In the genomic region with DNA sequence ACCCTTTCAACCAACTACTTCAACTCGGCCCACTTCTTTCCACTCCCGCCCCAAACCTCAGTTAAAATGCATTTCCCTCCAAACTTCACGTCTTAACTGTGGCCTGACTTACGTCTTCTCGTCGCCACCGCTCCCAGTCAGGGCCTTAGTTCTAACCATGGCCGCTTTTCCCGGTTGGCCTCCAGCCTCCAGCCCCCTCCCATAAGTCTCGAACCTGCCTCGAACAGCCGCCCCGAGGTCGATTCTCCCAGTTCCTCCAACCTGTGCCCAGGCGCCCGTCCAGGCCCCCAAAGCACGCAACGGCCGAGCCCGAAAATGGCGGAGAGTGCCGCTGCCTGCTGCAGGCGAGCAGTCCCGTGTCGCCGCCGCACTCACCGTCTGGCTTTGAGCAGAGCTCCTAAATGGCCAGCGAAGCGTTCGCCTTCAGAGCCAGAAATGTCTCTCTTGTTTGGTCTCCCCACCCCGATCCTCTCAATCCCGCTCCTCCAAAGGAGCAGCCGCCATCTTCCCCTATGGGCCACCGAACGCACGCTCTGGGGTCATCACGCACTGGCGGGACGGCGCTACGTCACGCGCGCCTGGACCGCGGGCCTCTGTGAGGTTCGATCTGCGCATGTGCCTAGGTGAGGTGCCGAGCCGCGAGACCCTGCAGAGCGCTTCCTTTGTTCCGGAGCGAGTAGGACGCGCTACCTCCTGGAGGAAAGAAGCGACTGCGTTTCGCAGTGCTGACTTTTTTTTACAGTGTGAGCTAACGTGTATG, we compare ENCODE assay signal across 1 cellular context.
TF ChIP-seq lines count a peak whose summit lies in the region.

TSS of gene WDR33 (minus strand) at position 535 of the 760 bp plus-strand sequence. CDS start 40,190 bp downstream, outside the sequence.

TF ChIP-seq in HepG2, 621 proteins besides CTCF, POLR2A, EP300 and RAD21 (continued from another document and continues in another):
- TF ChIP-seq ATF6 (CRISPR knock-in tag; conservative IDR thresholded peaks at IDR 0.05) (peak; percentile 92; the same call in 1 of the 2 replicates), DR1 (CRISPR knock-in tag; IDR thresholded peaks at IDR 0.05) (peak; percentile 71; the same call in 1 of the 2 replicates), PHB2 (IDR thresholded peaks at IDR 0.05; ENCODE audit: partially characterized antibody) (no peak), RBFOX2 (IDR thresholded peaks at IDR 0.05; ENCODE audit: low read depth, low read length) (peak; percentile 98), KDM2A (CRISPR knock-in tag; IDR thresholded peaks at IDR 0.05; ENCODE audit: borderline replicate concordance, low read depth) (peak; percentile 99), ZNF441 (CRISPR knock-in tag; IDR thresholded peaks at IDR 0.05; ENCODE audit: borderline replicate concordance) (no peak; the same call in none of the 2 replicates), RBAK (CRISPR knock-in tag; IDR thresholded peaks at IDR 0.05) (peak; percentile 32; the same call in 1 of the 2 replicates), TRAFD1 (CRISPR knock-in tag; IDR thresholded peaks at IDR 0.05; ENCODE audit: borderline replicate concordance) (peak; percentile 66; the same call in 1 of the 2 replicates), ZNF619 (CRISPR knock-in tag; IDR thresholded peaks at IDR 0.05) (peak; percentile 91), ZNF350 (CRISPR knock-in tag; IDR thresholded peaks at IDR 0.05; ENCODE audit: borderline replicate concordance, low read depth) (peak; percentile 99), PAWR (CRISPR knock-in tag; IDR thresholded peaks at IDR 0.05; ENCODE audit: borderline replicate concordance) (peak; percentile 94; the same call in 1 of the 2 replicates), PAF1 (CRISPR knock-in tag; IDR thresholded peaks at IDR 0.05) (no peak), SRY (CRISPR knock-in tag; IDR thresholded peaks at IDR 0.05) (peak; percentile 77; the same call in 1 of the 2 replicates), SP4 (CRISPR knock-in tag; IDR thresholded peaks at IDR 0.05) (peak; percentile 46; the same call in 1 of the 2 replicates), KLF13 (CRISPR knock-in tag; IDR thresholded peaks at IDR 0.05) (peak; percentile 52; the same call in 1 of the 2 replicates), RBM39 (IDR thresholded peaks at IDR 0.05; ENCODE audit: low read depth, low read length, poor library complexity, severe bottlenecking) (peak; percentile 81), ZNF281 (CRISPR knock-in tag; IDR thresholded peaks at IDR 0.05; ENCODE audit: borderline replicate concordance) (peak; percentile 34), RFX3 (CRISPR knock-in tag; IDR thresholded peaks at IDR 0.05) (no peak), ZNF101 (CRISPR knock-in tag; IDR thresholded peaks at IDR 0.05; ENCODE audit: borderline replicate concordance, low read depth) (no peak), TIGD3 (CRISPR knock-in tag; IDR thresholded peaks at IDR 0.05; ENCODE audit: borderline replicate concordance) (peak; percentile 89; the same call in 1 of the 2 replicates), DNMT1 (CRISPR knock-in tag; IDR thresholded peaks at IDR 0.05) (peak; percentile 35; the same call in 1 of the 2 replicates), KDM5A (IDR thresholded peaks at IDR 0.05; ENCODE audit: borderline replicate concordance, low read length) (peak; percentile 84), FOXA1 (IDR thresholded peaks at IDR 0.05) (no peak), FOXA1 (CRISPR knock-in tag; IDR thresholded peaks at IDR 0.05) (no peak; the same call in 1 of the 2 replicates), MIXL1 (CRISPR knock-in tag; IDR thresholded peaks at IDR 0.05) (peak; percentile 60), ZNF816 (CRISPR knock-in tag; IDR thresholded peaks at IDR 0.05; ENCODE audit: borderline replicate concordance) (peak; percentile 89)
- TF ChIP-seq, protein P1, sequence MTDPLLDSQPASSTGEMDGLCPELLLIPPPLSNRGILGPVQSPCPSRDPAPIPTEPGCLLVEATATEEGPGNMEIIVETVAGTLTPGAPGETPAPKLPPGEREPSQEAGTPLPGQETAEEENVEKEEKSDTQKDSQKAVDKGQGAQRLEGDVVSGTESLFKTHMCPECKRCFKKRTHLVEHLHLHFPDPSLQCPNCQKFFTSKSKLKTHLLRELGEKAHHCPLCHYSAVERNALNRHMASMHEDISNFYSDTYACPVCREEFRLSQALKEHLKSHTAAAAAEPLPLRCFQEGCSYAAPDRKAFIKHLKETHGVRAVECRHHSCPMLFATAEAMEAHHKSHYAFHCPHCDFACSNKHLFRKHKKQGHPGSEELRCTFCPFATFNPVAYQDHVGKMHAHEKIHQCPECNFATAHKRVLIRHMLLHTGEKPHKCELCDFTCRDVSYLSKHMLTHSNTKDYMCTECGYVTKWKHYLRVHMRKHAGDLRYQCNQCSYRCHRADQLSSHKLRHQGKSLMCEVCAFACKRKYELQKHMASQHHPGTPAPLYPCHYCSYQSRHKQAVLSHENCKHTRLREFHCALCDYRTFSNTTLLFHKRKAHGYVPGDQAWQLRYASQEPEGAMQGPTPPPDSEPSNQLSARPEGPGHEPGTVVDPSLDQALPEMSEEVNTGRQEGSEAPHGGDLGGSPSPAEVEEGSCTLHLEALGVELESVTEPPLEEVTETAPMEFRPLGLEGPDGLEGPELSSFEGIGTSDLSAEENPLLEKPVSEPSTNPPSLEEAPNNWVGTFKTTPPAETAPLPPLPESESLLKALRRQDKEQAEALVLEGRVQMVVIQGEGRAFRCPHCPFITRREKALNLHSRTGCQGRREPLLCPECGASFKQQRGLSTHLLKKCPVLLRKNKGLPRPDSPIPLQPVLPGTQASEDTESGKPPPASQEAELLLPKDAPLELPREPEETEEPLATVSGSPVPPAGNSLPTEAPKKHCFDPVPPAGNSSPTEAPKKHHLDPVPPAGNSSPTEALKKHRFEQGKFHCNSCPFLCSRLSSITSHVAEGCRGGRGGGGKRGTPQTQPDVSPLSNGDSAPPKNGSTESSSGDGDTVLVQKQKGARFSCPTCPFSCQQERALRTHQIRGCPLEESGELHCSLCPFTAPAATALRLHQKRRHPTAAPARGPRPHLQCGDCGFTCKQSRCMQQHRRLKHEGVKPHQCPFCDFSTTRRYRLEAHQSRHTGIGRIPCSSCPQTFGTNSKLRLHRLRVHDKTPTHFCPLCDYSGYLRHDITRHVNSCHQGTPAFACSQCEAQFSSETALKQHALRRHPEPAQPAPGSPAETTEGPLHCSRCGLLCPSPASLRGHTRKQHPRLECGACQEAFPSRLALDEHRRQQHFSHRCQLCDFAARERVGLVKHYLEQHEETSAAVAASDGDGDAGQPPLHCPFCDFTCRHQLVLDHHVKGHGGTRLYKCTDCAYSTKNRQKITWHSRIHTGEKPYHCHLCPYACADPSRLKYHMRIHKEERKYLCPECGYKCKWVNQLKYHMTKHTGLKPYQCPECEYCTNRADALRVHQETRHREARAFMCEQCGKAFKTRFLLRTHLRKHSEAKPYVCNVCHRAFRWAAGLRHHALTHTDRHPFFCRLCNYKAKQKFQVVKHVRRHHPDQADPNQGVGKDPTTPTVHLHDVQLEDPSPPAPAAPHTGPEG (CRISPR knock-in tag; IDR thresholded peaks at IDR 0.05): peak; percentile 84
- TF ChIP-seq, protein P2, sequence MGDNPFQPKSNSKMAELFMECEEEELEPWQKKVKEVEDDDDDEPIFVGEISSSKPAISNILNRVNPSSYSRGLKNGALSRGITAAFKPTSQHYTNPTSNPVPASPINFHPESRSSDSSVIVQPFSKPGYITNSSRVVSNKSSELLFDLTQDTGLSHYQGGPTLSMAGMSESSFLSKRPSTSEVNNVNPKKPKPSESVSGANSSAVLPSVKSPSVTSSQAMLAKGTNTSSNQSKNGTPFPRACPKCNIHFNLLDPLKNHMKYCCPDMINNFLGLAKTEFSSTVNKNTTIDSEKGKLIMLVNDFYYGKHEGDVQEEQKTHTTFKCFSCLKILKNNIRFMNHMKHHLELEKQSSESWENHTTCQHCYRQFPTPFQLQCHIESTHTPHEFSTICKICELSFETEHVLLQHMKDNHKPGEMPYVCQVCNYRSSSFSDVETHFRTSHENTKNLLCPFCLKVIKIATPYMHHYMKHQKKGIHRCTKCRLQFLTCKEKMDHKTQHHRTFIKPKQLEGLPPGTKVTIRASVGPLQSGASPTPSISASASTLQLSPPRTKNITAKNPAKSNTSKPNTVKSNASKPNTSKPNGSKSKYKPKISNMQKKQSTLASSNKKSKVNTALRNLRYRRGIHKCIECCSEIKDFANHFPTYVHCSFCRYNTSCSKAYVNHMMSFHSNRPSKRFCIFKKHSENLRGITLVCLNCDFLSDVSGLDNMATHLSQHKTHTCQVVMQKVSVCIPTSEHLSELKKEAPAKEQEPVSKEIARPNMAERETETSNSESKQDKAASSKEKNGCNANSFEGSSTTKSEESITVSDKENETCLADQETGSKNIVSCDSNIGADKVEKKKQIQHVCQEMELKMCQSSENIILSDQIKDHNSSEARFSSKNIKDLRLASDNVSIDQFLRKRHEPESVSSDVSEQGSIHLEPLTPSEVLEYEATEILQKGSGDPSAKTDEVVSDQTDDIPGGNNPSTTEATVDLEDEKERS (CRISPR knock-in tag; IDR thresholded peaks at IDR 0.05): peak; percentile 95
- TF ChIP-seq, protein P3, sequence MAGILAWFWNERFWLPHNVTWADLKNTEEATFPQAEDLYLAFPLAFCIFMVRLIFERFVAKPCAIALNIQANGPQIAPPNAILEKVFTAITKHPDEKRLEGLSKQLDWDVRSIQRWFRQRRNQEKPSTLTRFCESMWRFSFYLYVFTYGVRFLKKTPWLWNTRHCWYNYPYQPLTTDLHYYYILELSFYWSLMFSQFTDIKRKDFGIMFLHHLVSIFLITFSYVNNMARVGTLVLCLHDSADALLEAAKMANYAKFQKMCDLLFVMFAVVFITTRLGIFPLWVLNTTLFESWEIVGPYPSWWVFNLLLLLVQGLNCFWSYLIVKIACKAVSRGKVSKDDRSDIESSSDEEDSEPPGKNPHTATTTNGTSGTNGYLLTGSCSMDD (CRISPR knock-in tag; IDR thresholded peaks at IDR 0.05): peak; percentile 91; the same call in 1 of the 2 replicates
- TF ChIP-seq, protein P4, sequence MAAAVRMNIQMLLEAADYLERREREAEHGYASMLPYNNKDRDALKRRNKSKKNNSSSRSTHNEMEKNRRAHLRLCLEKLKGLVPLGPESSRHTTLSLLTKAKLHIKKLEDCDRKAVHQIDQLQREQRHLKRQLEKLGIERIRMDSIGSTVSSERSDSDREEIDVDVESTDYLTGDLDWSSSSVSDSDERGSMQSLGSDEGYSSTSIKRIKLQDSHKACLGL (CRISPR knock-in tag; IDR thresholded peaks at IDR 0.05): peak; percentile 87
- TF ChIP-seq, protein P5, sequence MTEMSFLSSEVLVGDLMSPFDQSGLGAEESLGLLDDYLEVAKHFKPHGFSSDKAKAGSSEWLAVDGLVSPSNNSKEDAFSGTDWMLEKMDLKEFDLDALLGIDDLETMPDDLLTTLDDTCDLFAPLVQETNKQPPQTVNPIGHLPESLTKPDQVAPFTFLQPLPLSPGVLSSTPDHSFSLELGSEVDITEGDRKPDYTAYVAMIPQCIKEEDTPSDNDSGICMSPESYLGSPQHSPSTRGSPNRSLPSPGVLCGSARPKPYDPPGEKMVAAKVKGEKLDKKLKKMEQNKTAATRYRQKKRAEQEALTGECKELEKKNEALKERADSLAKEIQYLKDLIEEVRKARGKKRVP (CRISPR knock-in tag; IDR thresholded peaks at IDR 0.05): peak in 1 of 2 experiments; percentile 77; a peak in 2 of 4 replicates
